Comparison of ENCODE assay signal across 17 cellular contexts in the genomic region with DNA sequence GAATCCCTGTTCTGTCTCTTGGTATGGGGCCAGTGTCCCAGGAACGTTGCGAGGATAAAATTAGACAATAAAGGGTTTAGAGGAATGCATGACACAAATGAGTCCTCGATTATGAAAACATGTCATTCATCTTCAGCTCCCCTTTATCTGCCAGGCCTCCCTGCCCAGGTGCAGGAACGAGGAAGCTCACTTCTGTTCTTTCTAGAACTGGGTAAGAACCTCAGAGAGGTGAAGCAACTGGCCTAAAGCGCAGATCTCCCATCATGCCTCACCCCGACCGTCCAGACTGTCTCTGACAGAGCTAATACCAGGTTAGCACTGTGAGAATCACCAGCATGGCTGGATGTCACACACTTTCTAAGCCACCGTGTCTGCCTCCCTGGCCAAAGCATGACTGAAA. TPM values are rescaled to one million over a fixed set of nuclear protein-coding genes. Genes with fewer than 3 reads are reported as not detected.
DNase-seq lines count a peak whose midpoint lies in the region; TF ChIP-seq lines count a peak whose summit lies in the region.
"Had no signal": no experiment of that assay in that cellular context is flagged by ENCODE, and none has a peak within 500 bp of the region (broad histone marks: within the 10 kb centered on the region; RNA-seq: fewer than 3 reads in every experiment).

No MANE protein-coding gene starts in this region.

- H3K27ac ChIP-seq in liver (ENCODE audit: low read depth in 1 of 2, low read length in 2 of 2) (peak overlapping the region; percentile 92 to 99), osteoblast (ENCODE audit: low read depth, low read length) (no peak overlapping the region)

- H3K79me2 ChIP-seq in Loucy (ENCODE audit: insufficient read depth, low read length) (no peaks in the 10 kb centered on the region), osteoblast (ENCODE audit: insufficient read depth, low read length) (no peaks in the 10 kb centered on the region)

- no peak for TF ChIP-seq CTCF in CD14-positive monocyte (IDR thresholded peaks at IDR 0.05)
- no peak for TF ChIP-seq CTCF in Loucy (conservative IDR thresholded peaks at IDR 0.05; ENCODE audit: low read length)
- no peak for TF ChIP-seq CTCF in liver (IDR thresholded peaks at IDR 0.05; ENCODE audit: low read depth, low read length, missing input control)
- no peak for TF ChIP-seq CTCF in osteoblast (IDR thresholded peaks at IDR 0.05; ENCODE audit: extremely low read depth, low read depth, low read length)
- no peak for TF ChIP-seq CTCF in chondrocyte (IDR thresholded peaks at IDR 0.05)

- H3K9ac ChIP-seq in Loucy (ENCODE audit: low read depth, low read length, poor library complexity, severe bottlenecking) (no peak overlapping the region), liver (ENCODE audit: low read depth in 1 of 2, low read length in 2 of 2) (peak overlapping the region in 1 of 2 donors; percentile 78)

- 28% methylated on average over 8 of the region's 8 CpGs for WGBS in liver

- H4K20me1 ChIP-seq in Loucy (ENCODE audit: insufficient read depth, low read length, poor library complexity, severe bottlenecking) (no peaks in the 10 kb centered on the region), osteoblast (ENCODE audit: insufficient read depth, low read length) (no peaks in the 10 kb centered on the region)

- DNase-seq in CD14-positive monocyte (ENCODE audit: low spot score): peak; percentile 52
- no peak for DNase-seq in erythroblast (lab: John Stamatoyannopoulos, UW)
- DNase-seq in osteoblast (ENCODE audit: insufficient read length, low spot score, missing footprints): no peak
- no peak for DNase-seq in chondrocyte (ENCODE audit: low spot score)
- DNase-seq: activated CD4-positive, alpha-beta T cell treated with anti-CD3 and anti-CD28 coated beads for 4 hours; activated naive CD4-positive, alpha-beta T cell treated with anti-CD3 and anti-CD28 coated beads, Interleukin-2, amount 50 U/mL, for 16 hours; CD4-positive, alpha-beta memory T cell; GOT3; left cardiac atrium; NCI-H2171; NCI-H748 treated with DMSO at 0.1 percent for 48 hours; stimulated activated CD4-positive, alpha-beta T cell treated with anti-CD3 and anti-CD28 coated beads, Interleukin-2, amount 100 ng/mL, for 48 hours had no signal

- H2AFZ ChIP-seq in Loucy (ENCODE audit: low read length) (peak overlapping the region; percentile 13; the same call in 1 of the 2 replicates), osteoblast (ENCODE audit: low read length) (no peak overlapping the region)

- intact Hi-C loops in CD14-positive monocyte (cut with micrococcal nuclease): no loop called here

- no peaks in the 10 kb centered on the region for H3K36me3 ChIP-seq in Loucy (ENCODE audit: insufficient read depth, low read length)
- peaks cover 0 to 7% (median 3%) of the 10 kb centered on the region in 4 donors for H3K36me3 ChIP-seq in liver (ENCODE audit: control insufficient read depth in 4 of 4, insufficient read depth in 3 of 4, low read depth in 1 of 4, low read length in 3 of 4)
- H3K36me3 ChIP-seq in osteoblast (ENCODE audit: insufficient read depth, low read length): no peaks in the 10 kb centered on the region

- H3K27ac Mint-ChIP-seq in CD14-positive monocyte: peak overlapping the region; percentile 81 to 95 (median 93)
- H3K27ac Mint-ChIP-seq in chondrocyte (ENCODE audit: unreplicated experiment): no peak overlapping the region

- no peaks in the 10 kb centered on the region for H3F3A ChIP-seq in Loucy (ENCODE audit: low read depth)

- no peak overlapping the region for H3K4me3 Mint-ChIP-seq in CD14-positive monocyte
- no peak overlapping the region for H3K4me3 Mint-ChIP-seq in chondrocyte (ENCODE audit: unreplicated experiment)
- H3K4me3 Mint-ChIP-seq: CD4-positive, alpha-beta memory T cell had no signal

- H3K36me3 Mint-ChIP-seq in CD14-positive monocyte (peaks cover 2 to 13% of the 10 kb centered on the region in 2 donors), chondrocyte (ENCODE audit: low read depth) (no peaks in the 10 kb centered on the region)

- H3K4me1 ChIP-seq in Loucy (ENCODE audit: insufficient read depth, low read length, poor library complexity, severe bottlenecking): peaks cover 4% of the 10 kb centered on the region
- H3K4me1 ChIP-seq in liver (ENCODE audit: control insufficient read depth in 4 of 4, insufficient read depth in 4 of 4, low read length in 3 of 4): peaks cover 9 to 80% (median 60%) of the 10 kb centered on the region in 4 donors
- no peaks in the 10 kb centered on the region for H3K4me1 ChIP-seq in osteoblast (ENCODE audit: insufficient read depth, low read length)

- H3K4me3 ChIP-seq in Loucy (ENCODE audit: low read length, poor library complexity, severe bottlenecking) (no peak overlapping the region), liver (ENCODE audit: low read depth in 1 of 3, low read length in 3 of 3) (no peak overlapping the region), osteoblast (ENCODE audit: insufficient read depth, low read length) (no peak overlapping the region)

- TF ChIP-seq POLR2A in erythroblast (IDR thresholded peaks at IDR 0.05; ENCODE audit: low read length): no peak

- H3K27me3 Mint-ChIP-seq in CD14-positive monocyte (ENCODE audit: low read depth in 3 of 3) (peaks cover 0 to 4% (median 0%) of the 10 kb centered on the region in 3 donors), chondrocyte (ENCODE audit: low read depth) (no peaks in the 10 kb centered on the region)
- H3K27me3 Mint-ChIP-seq: CD4-positive, alpha-beta memory T cell had no signal

- H3K9me3 Mint-ChIP-seq in CD14-positive monocyte (peaks cover 0 to 1% (median 0%) of the 10 kb centered on the region in 7 donors), chondrocyte (ENCODE audit: low read depth) (no peaks in the 10 kb centered on the region)
- H3K9me3 Mint-ChIP-seq: CD4-positive, alpha-beta memory T cell had no signal

- H3K4me1 Mint-ChIP-seq in CD14-positive monocyte (peaks cover 60% of the 10 kb centered on the region), chondrocyte (ENCODE audit: low read depth) (peaks cover 7% of the 10 kb centered on the region)

- TF ChIP-seq RAD21 in liver (IDR thresholded peaks at IDR 0.05): peak in 1 of 2 donors; percentile 7

- H3K9me3 ChIP-seq in Loucy (ENCODE audit: insufficient read depth, low read depth, low read length) (no peaks in the 10 kb centered on the region), liver (ENCODE audit: control insufficient read depth in 4 of 4, low read length in 3 of 4) (no peaks in the 10 kb centered on the region), osteoblast (ENCODE audit: low read depth, low read length) (no peaks in the 10 kb centered on the region)

- no peaks in the 10 kb centered on the region for H3K9me2 ChIP-seq in Loucy (replicated peaks; ENCODE audit: low read depth, low read length)

- H3K4me2 ChIP-seq in Loucy (ENCODE audit: low read depth, low read length, poor library complexity, severe bottlenecking) (no peak overlapping the region), osteoblast (ENCODE audit: insufficient read depth, low read length) (no peak overlapping the region)

- no peaks in the 10 kb centered on the region for H3K27me3 ChIP-seq in Loucy (ENCODE audit: insufficient read depth, low read length, poor library complexity, severe bottlenecking)
- no peaks in the 10 kb centered on the region for H3K27me3 ChIP-seq in liver (ENCODE audit: control insufficient read depth in 4 of 4, insufficient read depth in 4 of 4, low read length in 3 of 4)
- H3K27me3 ChIP-seq in osteoblast (ENCODE audit: insufficient read depth, low read length): peaks cover 14% of the 10 kb centered on the region

TF ChIP-seq in liver, 16 proteins besides CTCF, POLR2A, EP300 and RAD21:
- no peak for TF ChIP-seq FOXA1 (IDR thresholded peaks at IDR 0.05)
- TF ChIP-seq TAF1 (conservative IDR thresholded peaks at IDR 0.05): peak; percentile 68
- TF ChIP-seq, protein P1, sequence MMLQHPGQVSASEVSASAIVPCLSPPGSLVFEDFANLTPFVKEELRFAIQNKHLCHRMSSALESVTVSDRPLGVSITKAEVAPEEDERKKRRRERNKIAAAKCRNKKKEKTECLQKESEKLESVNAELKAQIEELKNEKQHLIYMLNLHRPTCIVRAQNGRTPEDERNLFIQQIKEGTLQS (IDR thresholded peaks at IDR 0.05): no peak

RNA-seq across cellular contexts. Expression of a gene that starts 1.5 kb away (rescaled TPM):
- 1 to 10 TPM in 1 of 2 donors, under 1 TPM in 1; 0.75 to 1.3 TPM for polyA plus RNA-seq in CD14-positive monocyte
- 1,000 to 10,000 TPM; 1,022 to 1,400 TPM for total RNA-seq in liver
- polyA plus RNA-seq in liver: 1,000 to 10,000 TPM; 1,193 to 1,291 TPM
- total RNA-seq in osteoblast: not detected in 2 replicates
- total RNA-seq in chondrocyte: not detected in 3 replicates
- total RNA-seq: CD4-positive, alpha-beta memory T cell; frontal cortex; left cardiac atrium; osteocyte had no signal
- polyA plus RNA-seq: AG04450; CD4-positive, alpha-beta memory T cell had no signal

RNA-seq across cellular contexts. Expression of a gene that starts 5.1 kb away (rescaled TPM):
- 10 to 100 TPM; 13.7 to 17.4 TPM for polyA plus RNA-seq in CD14-positive monocyte
- total RNA-seq in liver: 10 to 100 TPM; 24.0 to 28.7 TPM
- 1 to 10 TPM; 5.4 to 6.8 TPM for polyA plus RNA-seq in liver
- 22.7 and 24.6 TPM in 2 replicates for total RNA-seq in osteoblast
- 11.3 to 15.6 TPM (median 11.6 TPM) in 3 replicates for total RNA-seq in chondrocyte

RNA-seq across cellular contexts. Expression of a gene that starts 18.7 kb away (rescaled TPM):
- polyA plus RNA-seq in CD14-positive monocyte: not detected
- total RNA-seq in liver: 1,000 to 10,000 TPM in 1 of 2 donors, 100 to 1,000 TPM in 1; 507 to 1,075 TPM
- 1,000 to 10,000 TPM in 1 of 2 donors, 100 to 1,000 TPM in 1; 743 to 1,326 TPM for polyA plus RNA-seq in liver
- under 0.01 TPM in 1 of 2 replicates, not detected in the other for total RNA-seq in osteoblast
- 3.5 to 17.8 TPM (median 16.9 TPM) in 3 replicates for total RNA-seq in chondrocyte
- total RNA-seq: CD4-positive, alpha-beta memory T cell; frontal cortex had no signal
- polyA plus RNA-seq: CD4-positive, alpha-beta memory T cell had no signal

RNA-seq across cellular contexts. Expression of a gene that starts 54.6 kb away (rescaled TPM):
- polyA plus RNA-seq in CD14-positive monocyte: under 1 TPM in 1 of 2 donors, not detected in 1; 0.59 TPM
- total RNA-seq in liver: 1,000 to 10,000 TPM in 1 of 2 donors, 100 to 1,000 TPM in 1; 447 to 2,000 TPM
- polyA plus RNA-seq in liver: 1,000 to 10,000 TPM; 2,821 to 3,354 TPM
- 2.5 and 3.5 TPM in 2 replicates for total RNA-seq in osteoblast
- total RNA-seq in chondrocyte: 5.2 to 8.3 TPM (median 6.3 TPM) in 3 replicates

RNA-seq across cellular contexts. Expression of a gene that starts 58.9 kb away (rescaled TPM):
- under 1 TPM in 1 of 2 donors, not detected in 1; 0.29 TPM for polyA plus RNA-seq in CD14-positive monocyte
- 10 to 100 TPM in 1 of 2 donors, under 1 TPM in 1; 0.25 to 12.1 TPM for total RNA-seq in liver
- polyA plus RNA-seq in liver: 1 to 10 TPM; 1.8 to 6.1 TPM
- total RNA-seq in osteoblast: 1.4 TPM in 1 of 2 replicates, not detected in the other
- total RNA-seq in chondrocyte: 1.4 to 9.2 TPM (median 6.9 TPM) in 3 replicates
- total RNA-seq: frontal cortex had no signal
- polyA plus RNA-seq: AG04450; CD4-positive, alpha-beta memory T cell had no signal

Comparison
In these comparisons a context has a peak if more than half of its experiments do, and no peak if none do; other contexts are left out.
1. RNA of a gene that starts 1.5 kb away (total RNA-seq): 1,022 to 1,400 TPM in liver; not detected in osteoblast and not detected in chondrocyte; every median in the first group is over 1,000 times any median in the second.
2. RNA of a gene that starts 18.7 kb away (total RNA-seq): 507 to 1,075 TPM in liver; 3.5 to 17.8 TPM in chondrocyte and under 0.01 TPM in osteoblast; every median in the first group is over 10 times any median in the second.